8 cellular contexts compared by ENCODE assay signal in genomic region chr3:110314512-110315114, GRCh38.
A peak's percentile ranks its signal among the peaks of the same experiment; 100 is the strongest.
DNase-seq lines count a peak whose midpoint lies in the region; ATAC-seq, FAIRE-seq and TF ChIP-seq lines count a peak whose summit lies in the region.

No MANE protein-coding gene starts in this region.

- H3K36me3 ChIP-seq in GM12878 (ENCODE audit: control insufficient read depth in 2 of 2, insufficient read depth in 2 of 2, low read length in 1 of 2): no peaks in the 10 kb centered on the region

- no peak for TF ChIP-seq EP300 in GM12878 (IDR thresholded peaks at IDR 0.05; ENCODE audit: borderline replicate concordance in 1 of 2, control insufficient read depth in 1 of 2, low read depth in 2 of 2, low read length in 2 of 2)

- no peak overlapping the region for H3K4me3 ChIP-seq in NB4 (ENCODE audit: low read depth, low read length)
- no peak overlapping the region for H3K4me3 ChIP-seq in GM12878

- 4% methylated on average over 7 of the region's 7 CpGs for WGBS in GM12878 (ENCODE audit: insufficient coverage, insufficient replicate concordance, low lambda C conversion rate, missing lambda C conversion rate)

- no peak overlapping the region for H2AFZ ChIP-seq in GM12878 (ENCODE audit: control insufficient read depth, low read depth, low read length)

- SMC1A ChIA-PET in GM12878 (lab: Charles Lee; ENCODE audit: uncharacterized antibody, unreplicated experiment): interaction anchor here (0.9 to 2.6 kb wide), 16 partner anchors 9 to 1224 kb away, joined by 3 to 9 read pairs (median 3); no protein-coding TSS in a partner anchor

- TF ChIP-seq CTCF in NB4 (IDR thresholded peaks at IDR 0.05; ENCODE audit: low read depth, low read length) (peak; percentile 67), GM12878 (IDR thresholded peaks at IDR 0.05 in 2 of 3, conservative IDR thresholded peaks at IDR 0.05 in 1 of 3; ENCODE audit: control insufficient read depth in 2 of 3, extremely low read depth in 1 of 3, insufficient read depth in 1 of 3, low read depth in 3 of 3, low read length in 3 of 3) (peak; percentile 70 to 83 (median 78))

- H4K20me1 ChIP-seq in GM12878 (ENCODE audit: control insufficient read depth, insufficient read depth): no peaks in the 10 kb centered on the region

- POLR2A ChIA-PET in GM12878 (lab: Charles Lee): no interaction called here

- peak; percentile 56 for TF ChIP-seq RAD21 in GM12878 (IDR thresholded peaks at IDR 0.05; ENCODE audit: insufficient read depth, low read depth, low read length)

- intact Hi-C loops in GM12878 (cut with micrococcal nuclease; ENCODE audit: unreplicated experiment): loop anchor here (1.0 to 5.0 kb wide), 3 partner anchors 582 to 1037 kb away; no protein-coding TSS in a partner anchor

- H3K79me2 ChIP-seq in GM12878 (ENCODE audit: control insufficient read depth, insufficient read depth, low read length): no peaks in the 10 kb centered on the region

- no TSS peak for BruUV-seq in GM12878 (replicated peaks; lab: Mats Ljungman, UMichigan)

- H3K9ac ChIP-seq in GM12878 (ENCODE audit: control insufficient read depth, insufficient read depth, low read length): no peak overlapping the region

- TF ChIP-seq POLR2A in NB4 (IDR thresholded peaks at IDR 0.05; ENCODE audit: extremely low read depth, insufficient read length) (no peak), GM12878 (IDR thresholded peaks at IDR 0.05; ENCODE audit: low read depth, low read length) (no peak)

- peak; percentile 96 for ATAC-seq in HG02642 (IDR thresholded peaks at IDR 0.05; ENCODE audit: poor library complexity, unreplicated experiment)
- ATAC-seq in GM12878: peak; percentile 90

- CTCF ChIA-PET in GM12878 (lab: Yijun Ruan, JAX): interaction anchor here (0.8 to 3.0 kb wide), 25 partner anchors 9 to 1228 kb away, joined by 3 to 15 read pairs (median 5); no protein-coding TSS in a partner anchor

- no peaks in the 10 kb centered on the region for H3K27me3 ChIP-seq in GM12878 (replicated peaks in 1 of 2; ENCODE audit: control insufficient read depth in 2 of 2, insufficient read depth in 2 of 2, low read length in 1 of 2)

- peak; percentile 66 for FAIRE-seq in GM12878 (lab: Jason Lieb, UNC)

- RAD21 ChIA-PET in GM12878 (lab: Charles Lee; ENCODE audit: unreplicated experiment): interaction anchor here (0.8 to 1.8 kb wide), 5 partner anchors 37 to 1291 kb away, joined by 3 to 10 read pairs (median 3); no protein-coding TSS in a partner anchor

- in situ Hi-C loops in GM12878 (cut with MboI): loop anchor here (10.0 kb wide), 1 partner anchor 580 kb away; no protein-coding TSS in a partner anchor

- H3K4me2 ChIP-seq in GM12878 (ENCODE audit: control insufficient read depth, insufficient read depth): no peak overlapping the region

- DNase-seq in SIG-M5 treated with dmso at 0.1 percent for 504 hours (lab: John Stamatoyannopoulos, UW; ENCODE audit: unreplicated experiment) (peak; percentile 70), SIG-M5 (lab: John Stamatoyannopoulos, UW) (no peak), NB4 (ENCODE audit: low read depth) (peak; percentile 58), T-helper 2 cell (peak in 4 of 5 experiments; percentile 14 to 55 (median 25)), GM12878 (ENCODE audit: low read depth, low spot score) (peak; percentile 9), inferior parietal cortex (ENCODE audit: extremely low spot score) (peak; percentile 73)
- DNase-seq in stimulated activated CD4-positive, alpha-beta T cell treated with anti-CD3 and anti-CD28 coated beads, Interleukin-1b, Interleukin-23, amount 100 ng/mL, for 4 hours (ENCODE audit: low read depth in 2 of 2): peak; percentile 2 to 52

- H3K4me1 ChIP-seq in GM12878 (ENCODE audit: control insufficient read depth, insufficient read depth, low read length): no peaks in the 10 kb centered on the region

- H3K27ac ChIP-seq in GM12878 (ENCODE audit: control insufficient read depth, insufficient read depth): no peak overlapping the region

- no peaks in the 10 kb centered on the region for H3K9me3 ChIP-seq in GM12878 (replicated peaks; ENCODE audit: control insufficient read depth, insufficient read depth, low read length)

TF ChIP-seq in GM12878, 131 proteins besides CTCF, POLR2A, EP300 and RAD21:
- TF ChIP-seq CREM (IDR thresholded peaks at IDR 0.05; ENCODE audit: low read depth) (no peak), SMAD5 (IDR thresholded peaks at IDR 0.05; ENCODE audit: low read depth) (no peak), SMC3 (IDR thresholded peaks at IDR 0.05; ENCODE audit: borderline replicate concordance, low read length) (peak; percentile 71)
